In genomic region chr19:50051964-50052363, GRCh38 we compare ENCODE assay signal across 16 cellular contexts.
"Had no signal": no experiment of that assay in that cellular context is flagged by ENCODE, and none has a peak within 500 bp of the region (broad histone marks: within the 10 kb centered on the region; RNA-seq: fewer than 3 reads in every experiment).

No MANE protein-coding gene starts in this region.

- H3K9me3 ChIP-seq: left lung, upper lobe of right lung had no signal

- DNase-seq: activated CD4-positive, alpha-beta T cell treated with anti-CD3 and anti-CD28 coated beads, Interleukin-2, amount 50 U/mL, for 4 hours; activated effector memory CD4-positive, alpha-beta T cell treated with anti-CD3 and anti-CD28 coated beads, Interleukin-2, amount 50 U/mL, for 16 hours; activated naive CD8-positive, alpha-beta T cell treated with anti-CD3 and anti-CD28 coated beads, Interleukin-2, amount 10 ng/mL, durations not matched to agents 7 days and 5 days; activated T-cell treated with anti-CD3 and anti-CD28 coated beads, Interleukin-2, amount 50 U/mL, for 24 hours; aorta; foreskin melanocyte; left lung; stimulated activated CD4-positive, alpha-beta T cell treated with anti-CD3 and anti-CD28 coated beads, Interleukin-2, amount 100 ng/mL, for 48 hours; stimulated activated naive CD8-positive, alpha-beta T cell treated with anti-CD3 and anti-CD28 coated beads, Interleukin-15, Interleukin-2, amounts not matched to agents 100 U/mL and 50 U/mL, for 24 hours; upper lobe of right lung had no signal

- H3K4me3 Mint-ChIP-seq: activated naive CD8-positive, alpha-beta T cell treated with anti-CD3 and anti-CD28 coated beads, Interleukin-2, amount 10 ng/mL, durations not matched to agents 7 days and 5 days had no signal

- H3K27me3 ChIP-seq: suprapubic skin, upper lobe of right lung had no signal

- H3K9ac ChIP-seq: parathyroid adenoma had no signal

- H3K4me3 ChIP-seq: upper lobe of right lung had no signal

- H3K79me2 ChIP-seq: parathyroid adenoma had no signal

- H3K36me3 ChIP-seq: upper lobe of right lung had no signal

- FAIRE-seq: colon, endothelial cell of umbilical vein, keratinocyte had no signal

- H3K27ac ChIP-seq: left lung, suprapubic skin, upper lobe of right lung had no signal

- ATAC-seq: activated CD4-positive, CD25-positive, alpha-beta regulatory T cell treated with anti-CD3 and anti-CD28 coated beads, Interleukin-2, amount 50 U/mL, for 24 hours; left lung; stimulated activated naive CD8-positive, alpha-beta T cell treated with anti-CD3 and anti-CD28 coated beads, Interleukin-15, Interleukin-2, amounts not matched to agents 100 U/mL and 50 U/mL, for 24 hours; upper lobe of right lung had no signal

- H3K27ac Mint-ChIP-seq: activated naive CD8-positive, alpha-beta T cell treated with anti-CD3 and anti-CD28 coated beads, Interleukin-2, amount 10 ng/mL, durations not matched to agents 7 days and 5 days; activated T-cell treated with anti-CD3 and anti-CD28 coated beads, Interleukin-2, amount 50 U/mL, for 24 hours had no signal
